ENCODE assay signal across 24 cellular contexts in genomic region chr19:58042709-58043340, GRCh38. TPM values are rescaled to one million over a fixed set of nuclear protein-coding genes. Genes with fewer than 3 reads are reported as not detected.
DNase-seq lines count a peak whose midpoint lies in the region; TF ChIP-seq lines count a peak whose summit lies in the region.
"Had no signal": no experiment of that assay in that cellular context is flagged by ENCODE, and none has a peak within 500 bp of the region (broad histone marks: within the 10 kb centered on the region; RNA-seq: fewer than 3 reads in every experiment).

No MANE protein-coding gene starts in this region.

- peaks cover 3% of the 10 kb centered on the region for H3K27me3 Mint-ChIP-seq in progenitor cell of endocrine pancreas
- H3K27me3 Mint-ChIP-seq: activated CD4-positive, alpha-beta T cell treated with anti-CD3 and anti-CD28 coated beads, Interleukin-2, amount 10 ng/mL, durations not matched to agents 7 days and 5 days; activated CD8-positive, alpha-beta memory T cell treated with anti-CD3 and anti-CD28 coated beads, Interleukin-2, amount 10 ng/mL, durations not matched to agents 7 days and 5 days had no signal

- H3K4me1 Mint-ChIP-seq in progenitor cell of endocrine pancreas (ENCODE audit: low read depth) = peaks cover 4% of the 10 kb centered on the region
- H3K4me1 Mint-ChIP-seq: activated CD4-positive, alpha-beta T cell treated with anti-CD3 and anti-CD28 coated beads, Interleukin-2, amount 10 ng/mL, durations not matched to agents 7 days and 5 days; activated CD8-positive, alpha-beta memory T cell treated with anti-CD3 and anti-CD28 coated beads, Interleukin-2, amount 10 ng/mL, durations not matched to agents 7 days and 5 days had no signal

- peaks cover 3% of the 10 kb centered on the region for H3K36me3 Mint-ChIP-seq in progenitor cell of endocrine pancreas (ENCODE audit: insufficient read depth)

- no peak overlapping the region for H3K4me3 Mint-ChIP-seq in progenitor cell of endocrine pancreas (ENCODE audit: low read depth)
- H3K4me3 Mint-ChIP-seq: activated CD4-positive, alpha-beta T cell treated with anti-CD3 and anti-CD28 coated beads, Interleukin-2, amount 10 ng/mL, durations not matched to agents 7 days and 5 days; activated CD8-positive, alpha-beta memory T cell treated with anti-CD3 and anti-CD28 coated beads, Interleukin-2, amount 10 ng/mL, durations not matched to agents 7 days and 5 days; nephron progenitor cell; T-helper 2 cell treated with Interferon-gamma antibody and Interleukin-4, amounts not matched to agents 5 μg/mL and 100 μg/mL, for 36 hours had no signal

- H3K27ac Mint-ChIP-seq in progenitor cell of endocrine pancreas = no peak overlapping the region
- H3K27ac Mint-ChIP-seq: activated CD4-positive, alpha-beta T cell treated with anti-CD3 and anti-CD28 coated beads, Interleukin-2, amount 10 ng/mL, durations not matched to agents 7 days and 5 days; activated CD8-positive, alpha-beta memory T cell treated with anti-CD3 and anti-CD28 coated beads, Interleukin-2, amount 10 ng/mL, durations not matched to agents 7 days and 5 days; nephron progenitor cell; T-helper 2 cell treated with Interferon-gamma antibody and Interleukin-4, amounts not matched to agents 5 μg/mL and 100 μg/mL, for 36 hours had no signal

- peak; percentile 26 for TF ChIP-seq CTCF in progenitor cell of endocrine pancreas (IDR thresholded peaks at IDR 0.05; ENCODE audit: unreplicated experiment)

- DNase-seq in activated CD4-positive, alpha-beta T cell treated with anti-CD3 and anti-CD28 coated beads for 48 hours = peak; percentile 11
- DNase-seq in activated CD4-positive, alpha-beta T cell treated with anti-CD3 and anti-CD28 coated beads, Interleukin-2, amount 50 U/mL, for 48 hours = no peak
- DNase-seq in iPS-NIHi11 (ENCODE audit: low spot score) = peak; percentile 69
- no peak for DNase-seq in progenitor cell of endocrine pancreas (ENCODE audit: low spot score, unreplicated experiment)
- no peak for DNase-seq in NCI-H524 treated with DMSO at 0.1 percent for 48 hours (lab: John Stamatoyannopoulos, UW)
- no peak for DNase-seq in NCI-H345 treated with DMSO at 0.1 percent for 48 hours (lab: John Stamatoyannopoulos, UW; ENCODE audit: unreplicated experiment)
- DNase-seq: activated CD4-positive, alpha-beta T cell treated with anti-CD3 and anti-CD28 coated beads, Interleukin-2, amount 10 ng/mL, durations not matched to agents 7 days and 5 days; activated CD8-positive, alpha-beta memory T cell treated with anti-CD3 and anti-CD28 coated beads, Interleukin-2, amount 10 ng/mL, durations not matched to agents 7 days and 5 days; activated naive CD4-positive, alpha-beta T cell treated with Interleukin-2 at 50 U/mL for 16 hours; activated T-cell treated with anti-CD3 and anti-CD28 coated beads, Interleukin-2, amount 50 U/mL, for 48 hours; amygdala; hypothalamus; MV-4-11; NCI-H146; NCI-H2107; nephron progenitor cell; PC-3; right cardiac atrium; Right ventricle myocardium superior; trophoblast cell had no signal

- peaks cover 28% of the 10 kb centered on the region for H3K9me3 Mint-ChIP-seq in progenitor cell of endocrine pancreas (ENCODE audit: low read depth)

RNA-seq across cellular contexts. Expression of gene ZSCAN1, which starts 9.0 kb away (rescaled TPM):
- total RNA-seq in progenitor cell of endocrine pancreas = 4.8 and 6.7 TPM in 2 replicates
- total RNA-seq: A172; activated CD4-positive, alpha-beta T cell treated with anti-CD3 and anti-CD28 coated beads, Interleukin-2, amount 10 ng/mL, durations not matched to agents 7 days and 5 days; activated CD8-positive, alpha-beta memory T cell treated with anti-CD3 and anti-CD28 coated beads, Interleukin-2, amount 10 ng/mL, durations not matched to agents 7 days and 5 days; LHCN-M2; NCI-H460; PC-3; Right ventricle myocardium superior had no signal

RNA-seq across cellular contexts. Expression of gene ZNF135, which starts 16.3 kb away (rescaled TPM):
- total RNA-seq in progenitor cell of endocrine pancreas = 17.3 and 17.9 TPM in 2 replicates
- total RNA-seq: A172, PC-3 had no signal

RNA-seq across cellular contexts. Expression of gene ZNF606, which starts 40.2 kb away (rescaled TPM):
- total RNA-seq in progenitor cell of endocrine pancreas = 48.6 and 49.0 TPM in 2 replicates
- total RNA-seq: A172 had no signal

RNA-seq across cellular contexts. Expression of gene ZSCAN18, which starts 55.2 kb away (rescaled TPM):
- total RNA-seq in progenitor cell of endocrine pancreas = 111 and 118 TPM in 2 replicates

Comparison
In these comparisons a context has a peak if more than half of its experiments do, and no peak if none do; other contexts are left out.
1. DNase-seq: peak in activated CD4-positive, alpha-beta T cell treated with anti-CD3 and anti-CD28 coated beads for 48 hours (single experiment) and iPS-NIHi11 (single experiment); none in activated CD4-positive, alpha-beta T cell treated with anti-CD3 and anti-CD28 coated beads, Interleukin-2, amount 50 U/mL, for 48 hours (0 of 2), progenitor cell of endocrine pancreas (single experiment), NCI-H524 treated with DMSO at 0.1 percent for 48 hours (single experiment) and NCI-H345 treated with DMSO at 0.1 percent for 48 hours (single experiment).